Comparison of ENCODE assay signal across 9 cellular contexts in genomic region chr20:46994341-46994740, GRCh38.
A peak's percentile ranks its signal among the peaks of the same experiment; 100 is the strongest.
DNase-seq lines count a peak whose midpoint lies in the region; ATAC-seq and FAIRE-seq lines count a peak whose summit lies in the region.
"Had no signal": no experiment of that assay in that cellular context is flagged by ENCODE, and none has a peak within 500 bp of the region (broad histone marks: within the 10 kb centered on the region; RNA-seq: fewer than 3 reads in every experiment).

No MANE protein-coding gene starts in this region.

- H3K27me3 ChIP-seq in MG63, result no peaks in the 10 kb centered on the region

- FAIRE-seq in RCC 7860 (lab: Jason Lieb, UNC), result no peak

- no peaks in the 10 kb centered on the region for H3K9me3 Mint-ChIP-seq in activated T-helper 2 cell treated with anti-CD3 and anti-CD28 coated beads, Interferon-gamma antibody, Interleukin-2, Interleukin-4, amounts not matched to agents 10 μg/mL and 5 μg/mL and 100 μg/mL, durations not matched to agents 14 hours and 24 hours and 36 hours

- H3K36me3 Mint-ChIP-seq in activated T-helper 2 cell treated with anti-CD3 and anti-CD28 coated beads, Interferon-gamma antibody, Interleukin-2, Interleukin-4, amounts not matched to agents 10 μg/mL and 5 μg/mL and 100 μg/mL, durations not matched to agents 14 hours and 24 hours and 36 hours (ENCODE audit: low read depth), result peaks cover 6% of the 10 kb centered on the region

- H3K27ac Mint-ChIP-seq in activated T-helper 2 cell treated with anti-CD3 and anti-CD28 coated beads, Interferon-gamma antibody, Interleukin-2, Interleukin-4, amounts not matched to agents 10 μg/mL and 5 μg/mL and 100 μg/mL, durations not matched to agents 14 hours and 24 hours and 36 hours, result peak overlapping the region; percentile 75

- no peaks in the 10 kb centered on the region for H3K9me3 ChIP-seq in MG63

- no peak overlapping the region for H3K4me3 ChIP-seq in MG63

- intact Hi-C loops in activated T-helper 2 cell treated with anti-CD3 and anti-CD28 coated beads, Interferon-gamma antibody, Interleukin-2, Interleukin-4, amounts not matched to agents 10 μg/mL and 5 μg/mL and 100 μg/mL, durations not matched to agents 14 hours and 24 hours and 36 hours (cut with micrococcal nuclease), result loop anchor here (5.0 to 10.0 kb wide), 3 partner anchors 203 to 500 kb away; no protein-coding TSS in a partner anchor

- H3K36me3 ChIP-seq in MG63, result peaks cover 16% of the 10 kb centered on the region

- peaks cover 64% of the 10 kb centered on the region for H3K4me1 Mint-ChIP-seq in activated T-helper 2 cell treated with anti-CD3 and anti-CD28 coated beads, Interferon-gamma antibody, Interleukin-2, Interleukin-4, amounts not matched to agents 10 μg/mL and 5 μg/mL and 100 μg/mL, durations not matched to agents 14 hours and 24 hours and 36 hours (ENCODE audit: low read depth)

- H3K4me3 Mint-ChIP-seq in activated T-helper 2 cell treated with anti-CD3 and anti-CD28 coated beads, Interferon-gamma antibody, Interleukin-2, Interleukin-4, amounts not matched to agents 10 μg/mL and 5 μg/mL and 100 μg/mL, durations not matched to agents 14 hours and 24 hours and 36 hours (ENCODE audit: low read depth), result no peak overlapping the region

- ATAC-seq in HG03159 (IDR thresholded peaks at IDR 0.05; ENCODE audit: unreplicated experiment), result peak; percentile 95
- ATAC-seq: foreskin keratinocyte had no signal

- H3K27me3 Mint-ChIP-seq in activated T-helper 2 cell treated with anti-CD3 and anti-CD28 coated beads, Interferon-gamma antibody, Interleukin-2, Interleukin-4, amounts not matched to agents 10 μg/mL and 5 μg/mL and 100 μg/mL, durations not matched to agents 14 hours and 24 hours and 36 hours (ENCODE audit: low read depth), result peaks cover 8% of the 10 kb centered on the region

- peak; percentile 10 for DNase-seq in NOMO-1 treated with DMSO at 0.1 percent for 48 hours (lab: John Stamatoyannopoulos, UW; ENCODE audit: unreplicated experiment)
- DNase-seq in NOMO-1 treated with dmso at 0.1 percent for 144 hours (lab: John Stamatoyannopoulos, UW; ENCODE audit: unreplicated experiment), result no peak
- DNase-seq in activated T-helper 2 cell treated with anti-CD3 and anti-CD28 coated beads, Interferon-gamma antibody, Interleukin-2, Interleukin-4, amounts not matched to agents 10 μg/mL and 5 μg/mL and 100 μg/mL, durations not matched to agents 14 hours and 24 hours and 36 hours (ENCODE audit: low spot score), result peak; percentile 74
- DNase-seq in stimulated activated CD8-positive, alpha-beta memory T cell treated with anti-CD3 and anti-CD28 coated beads, Interleukin-15, amount 100 ng/mL, for 48 hours (ENCODE audit: low read depth in 2 of 2), result peak; percentile 54 to 67
- no peak for DNase-seq in RCC 7860 (ENCODE audit: low spot score)
- no peak for DNase-seq in HuH-7.5 (ENCODE audit: low spot score)
- no peak for DNase-seq in MG63

Comparison
In these comparisons a context has a peak if more than half of its experiments do, and no peak if none do; other contexts are left out.
1. DNase-seq: peak in NOMO-1 treated with DMSO at 0.1 percent for 48 hours (single experiment), activated T-helper 2 cell treated with anti-CD3 and anti-CD28 coated beads, Interferon-gamma antibody, Interleukin-2, Interleukin-4, amounts not matched to agents 10 μg/mL and 5 μg/mL and 100 μg/mL, durations not matched to agents 14 hours and 24 hours and 36 hours (single experiment) and stimulated activated CD8-positive, alpha-beta memory T cell treated with anti-CD3 and anti-CD28 coated beads, Interleukin-15, amount 100 ng/mL, for 48 hours (2 of 2); none in NOMO-1 treated with dmso at 0.1 percent for 144 hours (single experiment), RCC 7860 (single experiment), HuH-7.5 (single experiment) and MG63 (single experiment).